In genomic region chr1:202807367-202807925, GRCh38 we compare ENCODE assay signal across 8 cellular contexts. TPM values are rescaled to one million over a fixed set of nuclear protein-coding genes. Genes with fewer than 3 reads are reported as not detected.
DNase-seq lines count a peak whose midpoint lies in the region; ATAC-seq and TF ChIP-seq lines count a peak whose summit lies in the region.

No MANE protein-coding gene starts in this region.

- peak; percentile 14 to 19 for DNase-seq in AML-193 (lab: John Stamatoyannopoulos, UW)
- DNase-seq in HL-60 (ENCODE audit: low read depth in 1 of 2, low spot score in 1 of 2), result peak in 1 of 2 experiments; percentile 36
- peak; percentile 47 for DNase-seq in activated CD4-positive, CD25-positive, alpha-beta regulatory T cell treated with anti-CD3 and anti-CD28 coated beads, Interleukin-2, amount 50 U/mL, for 72 hours
- DNase-seq in coronary artery (ENCODE audit: low spot score), result no peak
- peak in 1 of 2 donors; percentile 90 for DNase-seq in lower leg skin (ENCODE audit: low spot score in 2 of 2)
- peak in 2 of 3 donors; percentile 20 to 45 for DNase-seq in stimulated activated CD4-positive, alpha-beta T cell treated with anti-CD3 and anti-CD28 coated beads, TNF-alpha, amount 100 ng/mL, for 48 hours (ENCODE audit: low read depth in 3 of 3)
- no peak for DNase-seq in NCI-H446 treated with DMSO at 0.1 percent for 48 hours (lab: John Stamatoyannopoulos, UW)

- no peak for ATAC-seq in GM21619 (IDR thresholded peaks at IDR 0.05; ENCODE audit: unreplicated experiment)

- peak overlapping the region; percentile 93 for H3K27ac ChIP-seq in HL-60 (replicated peaks)
- H3K27ac ChIP-seq in coronary artery, result peak overlapping the region; percentile 74 to 92

- no peaks in the 10 kb centered on the region for H3K27me3 ChIP-seq in HL-60 (ENCODE audit: insufficient read depth, poor library complexity, severe bottlenecking)

- 0 to 1% methylated on average over 13 to 40 of the region's 52 CpGs for WGBS in lower leg skin, 2 donors

- no peak for TF ChIP-seq POLR2A in lower leg skin (IDR thresholded peaks at IDR 0.05)

- peak overlapping the region; percentile 92 for H3K4me3 ChIP-seq in HL-60 (replicated peaks; ENCODE audit: insufficient read depth, low read length)
- peak overlapping the region; percentile 96 for H3K4me3 ChIP-seq in coronary artery
- peak overlapping the region; percentile 96 for H3K4me3 ChIP-seq in lower leg skin (ENCODE audit: low read depth, poor library complexity, severe bottlenecking)

- TF ChIP-seq CTCF in HL-60 (IDR thresholded peaks at IDR 0.05; ENCODE audit: insufficient read depth, low read length) (no peak), coronary artery (IDR thresholded peaks at IDR 0.05) (no peak), lower leg skin (IDR thresholded peaks at IDR 0.05) (no peak)

- intact Hi-C loops in lower leg skin (cut with DNase I; ENCODE audit: low total_unique reads), result loop anchor here (2.0 kb wide), 1 partner anchor 45 kb away; no protein-coding TSS in a partner anchor

RNA-seq across cellular contexts. Expression of gene KDM5B, which starts 0.8 kb away (rescaled TPM):
- total RNA-seq in lower leg skin, result 100 to 1,000 TPM in 2 of 4 donors, 10 to 100 TPM in 2; 74.2 to 113 (median 89.2) TPM

RNA-seq across cellular contexts. Expression of gene PCAT6, which starts 3.3 kb away (rescaled TPM):
- 1 to 10 TPM; 3.4 to 5.1 (median 4.3) TPM for total RNA-seq in lower leg skin

Comparison
In these comparisons a context has a peak if more than half of its experiments do, and no peak if none do; other contexts are left out.
1. DNase-seq: peak in AML-193 (2 of 2), activated CD4-positive, CD25-positive, alpha-beta regulatory T cell treated with anti-CD3 and anti-CD28 coated beads, Interleukin-2, amount 50 U/mL, for 72 hours (single experiment) and stimulated activated CD4-positive, alpha-beta T cell treated with anti-CD3 and anti-CD28 coated beads, TNF-alpha, amount 100 ng/mL, for 48 hours (2 of 3); none in coronary artery (single experiment) and NCI-H446 treated with DMSO at 0.1 percent for 48 hours (single experiment).
2. Peak in every context shown above with its lines, with median percentiles within 50 percentile points of each other: H3K4me3 ChIP-seq.